In genomic region chr16:85927938-85928337, GRCh38 we compare ENCODE assay signal across 31 cellular contexts. TPM values are rescaled to one million over a fixed set of nuclear protein-coding genes. Genes with fewer than 3 reads are reported as not detected.
DNase-seq lines count a peak whose midpoint lies in the region; ATAC-seq lines count a peak whose summit lies in the region.
"Had no signal": no experiment of that assay in that cellular context is flagged by ENCODE, and none has a peak within 500 bp of the region (broad histone marks: within the 10 kb centered on the region; RNA-seq: fewer than 3 reads in every experiment).

No MANE protein-coding gene starts in this region.

- H3K79me2 ChIP-seq in Karpas-422 (ENCODE audit: low read length): no peaks in the 10 kb centered on the region

- no peak for DNase-seq in activated T-cell treated with anti-CD3 and anti-CD28 coated beads, Interleukin-2, amount 50 U/mL, for 24 hours
- no peak for DNase-seq in activated T-cell treated with anti-CD3 and anti-CD28 coated beads, Interleukin-2, amount 50 U/mL, for 1 hour
- DNase-seq in Karpas-422 (peak; percentile 67), sciatic nerve (ENCODE audit: low spot score) (no peak), NCI-H446 treated with DMSO at 0.1 percent for 48 hours (lab: John Stamatoyannopoulos, UW) (no peak), NCI-H146 treated with DMSO at 0.1 percent for 48 hours (lab: John Stamatoyannopoulos, UW; ENCODE audit: unreplicated experiment) (no peak)
- no peak for DNase-seq in activated naive CD8-positive, alpha-beta T cell treated with anti-CD3 and anti-CD28 coated beads, Interleukin-2, amount 50 U/mL, for 24 hours
- DNase-seq: ACHN; activated CD8-positive, alpha-beta memory T cell treated with anti-CD3 and anti-CD28 coated beads, Interleukin-2, amount 50 U/mL, for 4 hours; activated gamma-delta T cell; amygdala; Calu3; effector CD4-positive, alpha-beta T cell; H9; left cardiac atrium; mammary epithelial cell; NCI-H146; retina; spleen; stimulated activated CD4-positive, alpha-beta T cell treated with anti-CD3 and anti-CD28 coated beads, Interleukin-2, amount 100 ng/mL, for 48 hours; stimulated activated naive CD4-positive, alpha-beta T cell had no signal

- H3K4me2 ChIP-seq in Karpas-422 (ENCODE audit: low read depth, low read length, poor library complexity, severe bottlenecking): peak overlapping the region; percentile 66

- H3K27me3 Mint-ChIP-seq in activated T-cell treated with anti-CD3 and anti-CD28 coated beads, Interleukin-2, amount 50 U/mL, for 24 hours: peaks cover 4% of the 10 kb centered on the region
- H3K27me3 Mint-ChIP-seq in activated naive CD8-positive, alpha-beta T cell treated with anti-CD3 and anti-CD28 coated beads, Interleukin-2, amount 50 U/mL, for 24 hours: no peaks in the 10 kb centered on the region

- H3K4me1 ChIP-seq in Karpas-422 (ENCODE audit: low read length): peaks cover 43% of the 10 kb centered on the region
- H3K4me1 ChIP-seq: breast epithelium had no signal

- H2AFZ ChIP-seq in Karpas-422 (ENCODE audit: low read length): peak overlapping the region; percentile 74

- H3K9ac ChIP-seq in Karpas-422 (ENCODE audit: low read length): peak overlapping the region; percentile 64

- ATAC-seq in activated naive CD8-positive, alpha-beta T cell treated with anti-CD3 and anti-CD28 coated beads, Interleukin-2, amount 50 U/mL, for 24 hours: no peak
- ATAC-seq in sciatic nerve (peak; percentile 29), HG02678 (IDR thresholded peaks at IDR 0.05; ENCODE audit: unreplicated experiment) (no peak)

- peak overlapping the region; percentile 67 for H3K4me3 Mint-ChIP-seq in activated T-cell treated with anti-CD3 and anti-CD28 coated beads, Interleukin-2, amount 50 U/mL, for 24 hours
- peak overlapping the region; percentile 78 for H3K4me3 Mint-ChIP-seq in activated naive CD8-positive, alpha-beta T cell treated with anti-CD3 and anti-CD28 coated beads, Interleukin-2, amount 50 U/mL, for 24 hours
- H3K4me3 Mint-ChIP-seq: H9; T-helper 1 cell treated with Interleukin-12 subunit alpha and Interleukin-12 subunit beta and Interleukin-4 antibody, amounts not matched to agents 30 μg/mL and 1 μg/mL, for 36 hours had no signal

- peak overlapping the region; percentile 41 for H3K4me3 ChIP-seq in Karpas-422 (ENCODE audit: low read length)
- H3K4me3 ChIP-seq: breast epithelium, heart left ventricle, SK-N-MC, spleen, thoracic aorta, vagina had no signal

- peaks cover 12% of the 10 kb centered on the region for H3K36me3 Mint-ChIP-seq in activated T-cell treated with anti-CD3 and anti-CD28 coated beads, Interleukin-2, amount 50 U/mL, for 24 hours (ENCODE audit: low read depth)
- peaks cover 20% of the 10 kb centered on the region for H3K36me3 Mint-ChIP-seq in activated naive CD8-positive, alpha-beta T cell treated with anti-CD3 and anti-CD28 coated beads, Interleukin-2, amount 50 U/mL, for 24 hours (ENCODE audit: low read depth)

- H3K9me3 ChIP-seq in Karpas-422 (ENCODE audit: low read length): no peaks in the 10 kb centered on the region
- H3K9me3 ChIP-seq: breast epithelium, heart left ventricle, spleen, thoracic aorta, vagina had no signal

- peak overlapping the region; percentile 81 for H3K27ac ChIP-seq in Karpas-422 (ENCODE audit: low read length)
- H3K27ac ChIP-seq: breast epithelium, epithelial cell of prostate, heart left ventricle, SK-N-MC, thoracic aorta, vagina had no signal

- H3K27me3 ChIP-seq in Karpas-422 (ENCODE audit: low read length): no peaks in the 10 kb centered on the region
- H3K27me3 ChIP-seq: vagina had no signal

- no peaks in the 10 kb centered on the region for H4K20me1 ChIP-seq in Karpas-422 (ENCODE audit: insufficient read depth, low read depth, low read length)

- peaks cover 3% of the 10 kb centered on the region for H3K9me3 Mint-ChIP-seq in activated T-cell treated with anti-CD3 and anti-CD28 coated beads, Interleukin-2, amount 50 U/mL, for 24 hours
- H3K9me3 Mint-ChIP-seq in activated naive CD8-positive, alpha-beta T cell treated with anti-CD3 and anti-CD28 coated beads, Interleukin-2, amount 50 U/mL, for 24 hours: no peaks in the 10 kb centered on the region
- H3K9me3 Mint-ChIP-seq: H9; T-helper 1 cell treated with Interleukin-12 subunit alpha and Interleukin-12 subunit beta and Interleukin-4 antibody, amounts not matched to agents 30 μg/mL and 1 μg/mL, for 36 hours had no signal

- peaks cover 74% of the 10 kb centered on the region for H3K4me1 Mint-ChIP-seq in activated T-cell treated with anti-CD3 and anti-CD28 coated beads, Interleukin-2, amount 50 U/mL, for 24 hours (ENCODE audit: low read depth)
- H3K4me1 Mint-ChIP-seq in activated naive CD8-positive, alpha-beta T cell treated with anti-CD3 and anti-CD28 coated beads, Interleukin-2, amount 50 U/mL, for 24 hours: peaks cover 82% of the 10 kb centered on the region

- H3K36me3 ChIP-seq in Karpas-422 (ENCODE audit: insufficient read depth, low read length): no peaks in the 10 kb centered on the region
- H3K36me3 ChIP-seq: breast epithelium, heart left ventricle, thoracic aorta, vagina had no signal

- peak overlapping the region; percentile 57 for H3K27ac Mint-ChIP-seq in activated T-cell treated with anti-CD3 and anti-CD28 coated beads, Interleukin-2, amount 50 U/mL, for 24 hours
- H3K27ac Mint-ChIP-seq in activated naive CD8-positive, alpha-beta T cell treated with anti-CD3 and anti-CD28 coated beads, Interleukin-2, amount 50 U/mL, for 24 hours: peak overlapping the region; percentile 55
- H3K27ac Mint-ChIP-seq: H9; T-helper 1 cell treated with Interleukin-12 subunit alpha and Interleukin-12 subunit beta and Interleukin-4 antibody, amounts not matched to agents 30 μg/mL and 1 μg/mL, for 36 hours had no signal

- H3K9me2 ChIP-seq in Karpas-422 (replicated peaks; ENCODE audit: insufficient read depth, low read length): no peaks in the 10 kb centered on the region

- intact Hi-C loops in sciatic nerve (cut with DNase I): no loop called here

RNA-seq across cellular contexts. Expression of gene IRF8, which starts 29.0 kb away (rescaled TPM):
- 285 and 592 TPM in 2 replicates for total RNA-seq in Karpas-422 (2014; rRNA removed; shearing (Covaris generic); ENCODE audit: low replicate concordance)
- total RNA-seq in sciatic nerve: 19.1 TPM
- total RNA-seq: mammary epithelial cell, myocyte, osteocyte had no signal

Comparison
In these comparisons a context has a peak if more than half of its experiments do, and no peak if none do; other contexts are left out.
1. RNA of gene IRF8, which starts 29.0 kb away (total RNA-seq): 285 to 592 TPM in Karpas-422; 19.1 TPM in sciatic nerve (single experiment); every median in the first group is over 10 times any median in the second.